Comparison of ENCODE assay signal across 15 cellular contexts in the genomic region with DNA sequence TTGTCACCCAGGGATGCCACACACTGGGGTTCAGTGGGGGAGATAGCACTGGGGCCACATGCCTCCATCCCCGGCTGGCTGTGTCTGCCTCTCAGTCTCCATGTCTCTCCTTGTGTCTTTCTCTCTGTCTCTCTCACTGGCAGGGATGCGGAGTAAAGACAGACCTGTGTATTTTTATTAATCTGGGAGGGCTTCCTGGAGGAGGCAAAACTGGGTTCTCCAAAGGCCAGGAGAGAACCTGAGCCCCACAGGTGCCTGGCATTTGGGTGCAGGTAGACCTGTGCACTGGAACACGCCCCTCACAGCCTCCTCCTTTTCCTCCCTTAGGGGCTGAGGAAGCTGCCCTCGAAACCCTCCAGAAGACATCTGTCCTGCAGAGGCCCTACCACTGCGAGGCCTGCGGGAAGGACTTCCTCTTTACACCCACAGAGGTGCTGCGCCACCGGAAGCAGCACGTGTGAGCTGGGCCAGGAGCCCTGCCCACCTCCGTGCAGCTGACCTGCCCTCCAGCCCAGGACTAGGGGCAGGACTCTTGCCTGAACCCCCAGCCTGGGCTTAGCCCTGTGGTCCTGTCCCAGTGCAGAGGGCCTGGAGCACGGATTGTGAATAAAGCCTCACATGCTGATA. TPM values are rescaled to one million over a fixed set of nuclear protein-coding genes. Genes with fewer than 3 reads are reported as not detected.
DNase-seq lines count a peak whose midpoint lies in the region; ATAC-seq and TF ChIP-seq lines count a peak whose summit lies in the region.
"Had no signal": no experiment of that assay in that cellular context is flagged by ENCODE, and none has a peak within 500 bp of the region (broad histone marks: within the 10 kb centered on the region; RNA-seq: fewer than 3 reads in every experiment).

No MANE protein-coding gene starts in this region.

- no peaks in the 10 kb centered on the region for H3K27me3 ChIP-seq in naive thymus-derived CD4-positive, alpha-beta T cell (ENCODE audit: control insufficient read depth in 2 of 2, insufficient read depth in 2 of 2, low read length in 2 of 2)

- CTCF ChIA-PET in activated CD8-positive, alpha-beta T cell treated with anti-CD3 and anti-CD28 coated beads for 36 hours (lab: Charles Lee) = interaction anchor here (2.3 kb wide), 1 partner anchor 10 kb away, joined by 12 read pairs; no protein-coding TSS in a partner anchor
- CTCF ChIA-PET in naive thymus-derived CD4-positive, alpha-beta T cell (lab: Charles Lee) = interaction anchor here (0.8 kb wide), 1 partner anchor 10 kb away, joined by 4 read pairs; no protein-coding TSS in a partner anchor

- DNase-seq in CD14-positive monocyte (ENCODE audit: low spot score) (peak; percentile 74), GM13976 (ENCODE audit: low spot score) (peak; percentile 61), DMS153 treated with DMSO at 0.1 percent for 48 hours (lab: John Stamatoyannopoulos, UW; ENCODE audit: unreplicated experiment) (no peak), HPDE6-E6E7 (ENCODE audit: extremely low spot score) (no peak), OCI-M2 (lab: John Stamatoyannopoulos, UW; ENCODE audit: unreplicated experiment) (no peak)
- DNase-seq in activated CD8-positive, alpha-beta T cell treated with anti-CD3 and anti-CD28 coated beads for 36 hours = peak; percentile 34
- peak in 1 of 9 donors; percentile 24 for DNase-seq in naive thymus-derived CD4-positive, alpha-beta T cell
- DNase-seq: Calu3; effector CD8-positive, alpha-beta T cell; hippocampal formation; NCI-H1417 had no signal

- peak overlapping the region; percentile 47 for H3K27ac ChIP-seq in naive thymus-derived CD4-positive, alpha-beta T cell (ENCODE audit: low read depth, low read length)

- no peaks in the 10 kb centered on the region for H3K9me3 ChIP-seq in naive thymus-derived CD4-positive, alpha-beta T cell (ENCODE audit: control insufficient read depth in 2 of 3, low read length in 3 of 3)

- in situ Hi-C loops in GM13976 (cut with MboI; ENCODE audit: low sequenced_read_pairs, unreplicated experiment) = loop anchor here (10.0 kb wide), 1 partner anchor 87 kb away; no protein-coding TSS in a partner anchor

- H3K4me3 Mint-ChIP-seq in CD14-positive monocyte = no peak overlapping the region
- no peak overlapping the region for H3K4me3 Mint-ChIP-seq in activated CD8-positive, alpha-beta T cell treated with anti-CD3 and anti-CD28 coated beads for 36 hours
- peak overlapping the region in 2 of 10 donors; percentile 20 to 24 for H3K4me3 Mint-ChIP-seq in naive thymus-derived CD4-positive, alpha-beta T cell
- H3K4me3 Mint-ChIP-seq: activated naive CD8-positive, alpha-beta T cell had no signal

- H3K27ac Mint-ChIP-seq in CD14-positive monocyte = peak overlapping the region; percentile 85 to 99 (median 98)
- peak overlapping the region; percentile 25 for H3K27ac Mint-ChIP-seq in activated CD8-positive, alpha-beta T cell treated with anti-CD3 and anti-CD28 coated beads for 36 hours
- H3K27ac Mint-ChIP-seq in naive thymus-derived CD4-positive, alpha-beta T cell = peak overlapping the region in 8 of 9 donors; percentile 63 to 85 (median 78)
- H3K27ac Mint-ChIP-seq: activated naive CD8-positive, alpha-beta T cell had no signal

- H3K36me3 Mint-ChIP-seq in CD14-positive monocyte = peaks cover 48 to 59% of the 10 kb centered on the region in 2 donors
- peaks cover 21% of the 10 kb centered on the region for H3K36me3 Mint-ChIP-seq in activated CD8-positive, alpha-beta T cell treated with anti-CD3 and anti-CD28 coated beads for 36 hours (ENCODE audit: low read depth)
- peaks cover 5 to 22% (median 11%) of the 10 kb centered on the region in 5 donors for H3K36me3 Mint-ChIP-seq in naive thymus-derived CD4-positive, alpha-beta T cell
- H3K36me3 Mint-ChIP-seq: activated naive CD8-positive, alpha-beta T cell had no signal

- ATAC-seq in activated CD8-positive, alpha-beta T cell treated with anti-CD3 and anti-CD28 coated beads for 36 hours = peak; percentile 52
- peak; percentile 71 for ATAC-seq in naive thymus-derived CD4-positive, alpha-beta T cell
- no peak for ATAC-seq in HG02678 (IDR thresholded peaks at IDR 0.05; ENCODE audit: unreplicated experiment)

- H3K4me1 Mint-ChIP-seq in CD14-positive monocyte = peaks cover 50% of the 10 kb centered on the region
- peaks cover 26% of the 10 kb centered on the region for H3K4me1 Mint-ChIP-seq in activated CD8-positive, alpha-beta T cell treated with anti-CD3 and anti-CD28 coated beads for 36 hours (ENCODE audit: low read depth)
- peaks cover 13 to 20% (median 17%) of the 10 kb centered on the region in 7 donors for H3K4me1 Mint-ChIP-seq in naive thymus-derived CD4-positive, alpha-beta T cell

- intact Hi-C loops in CD14-positive monocyte (cut with micrococcal nuclease) = no loop called here
- intact Hi-C loops in activated CD8-positive, alpha-beta T cell treated with anti-CD3 and anti-CD28 coated beads for 36 hours (cut with micrococcal nuclease) = no loop called here
- intact Hi-C loops in naive thymus-derived CD4-positive, alpha-beta T cell (cut with micrococcal nuclease) = no loop called here

- peaks cover 0 to 52% (median 6%) of the 10 kb centered on the region in 3 experiments for H3K36me3 ChIP-seq in naive thymus-derived CD4-positive, alpha-beta T cell (ENCODE audit: control insufficient read depth in 2 of 3, insufficient read depth in 3 of 3, low read length in 3 of 3)

- H3K4me1 ChIP-seq in naive thymus-derived CD4-positive, alpha-beta T cell (ENCODE audit: control insufficient read depth in 2 of 2, insufficient read depth in 2 of 2, low read length in 2 of 2) = peaks cover 9 to 19% of the 10 kb centered on the region in 2 donors

- H3K27me3 Mint-ChIP-seq in CD14-positive monocyte (ENCODE audit: low read depth in 3 of 3) = peaks cover 1 to 4% (median 2%) of the 10 kb centered on the region in 3 donors
- no peaks in the 10 kb centered on the region for H3K27me3 Mint-ChIP-seq in activated CD8-positive, alpha-beta T cell treated with anti-CD3 and anti-CD28 coated beads for 36 hours
- no peaks in the 10 kb centered on the region for H3K27me3 Mint-ChIP-seq in naive thymus-derived CD4-positive, alpha-beta T cell
- H3K27me3 Mint-ChIP-seq: activated naive CD8-positive, alpha-beta T cell had no signal

- POLR2A ChIA-PET in activated CD8-positive, alpha-beta T cell treated with anti-CD3 and anti-CD28 coated beads for 36 hours (lab: Charles Lee) = no interaction called here
- POLR2A ChIA-PET in naive thymus-derived CD4-positive, alpha-beta T cell (lab: Charles Lee) = no interaction called here

- H3K9me3 Mint-ChIP-seq in CD14-positive monocyte = peaks cover 0 to 3% (median 0%) of the 10 kb centered on the region in 7 donors
- no peaks in the 10 kb centered on the region for H3K9me3 Mint-ChIP-seq in activated CD8-positive, alpha-beta T cell treated with anti-CD3 and anti-CD28 coated beads for 36 hours
- H3K9me3 Mint-ChIP-seq in naive thymus-derived CD4-positive, alpha-beta T cell = no peaks in the 10 kb centered on the region

- H3K4me3 ChIP-seq in naive thymus-derived CD4-positive, alpha-beta T cell (ENCODE audit: low read length) = no peak overlapping the region
- H3K4me3 ChIP-seq: skin epidermis had no signal

- TF ChIP-seq CTCF in CD14-positive monocyte (IDR thresholded peaks at IDR 0.05) = no peak
- no peak for TF ChIP-seq CTCF in GM13976 (IDR thresholded peaks at IDR 0.05; ENCODE audit: borderline replicate concordance, control extremely low read depth, extremely low read depth, insufficient read depth, missing control alignments)
- TF ChIP-seq CTCF in activated CD8-positive, alpha-beta T cell treated with anti-CD3 and anti-CD28 coated beads for 36 hours (IDR thresholded peaks at IDR 0.05) = no peak

RNA-seq across cellular contexts. Expression of gene DHX34, which starts 32.7 kb away (rescaled TPM):
- 1 to 10 TPM; 3.4 to 3.8 TPM for polyA plus RNA-seq in CD14-positive monocyte
- total RNA-seq in activated CD8-positive, alpha-beta T cell treated with anti-CD3 and anti-CD28 coated beads for 36 hours = 10 to 100 TPM; 14.2 to 14.9 TPM
- 10 to 100 TPM; 15.6 to 31.6 (median 29.5) TPM for total RNA-seq in naive thymus-derived CD4-positive, alpha-beta T cell
- polyA plus RNA-seq in naive thymus-derived CD4-positive, alpha-beta T cell = 10 to 100 TPM in 1 of 2 donors, 1 to 10 TPM in 1; 3.7 to 14.2 TPM

RNA-seq across cellular contexts. Expression of gene MEIS3, which starts 37.6 kb away (rescaled TPM):
- polyA plus RNA-seq in CD14-positive monocyte = not detected
- total RNA-seq in activated CD8-positive, alpha-beta T cell treated with anti-CD3 and anti-CD28 coated beads for 36 hours = not detected
- total RNA-seq in naive thymus-derived CD4-positive, alpha-beta T cell = under 1 TPM in 1 of 5 experiments, not detected in 4; 0.17 TPM
- not detected for polyA plus RNA-seq in naive thymus-derived CD4-positive, alpha-beta T cell
- total RNA-seq: mononuclear cell had no signal

RNA-seq across cellular contexts. Expression of gene C5AR2, which starts 49.8 kb away (rescaled TPM):
- 1 to 10 TPM; 2.4 to 4.3 TPM for polyA plus RNA-seq in CD14-positive monocyte
- under 1 TPM in 1 of 2 experiments, not detected in 1; 0.18 TPM for total RNA-seq in activated CD8-positive, alpha-beta T cell treated with anti-CD3 and anti-CD28 coated beads for 36 hours
- 10 to 100 TPM in 1 of 5 experiments, 1 to 10 TPM in 1, under 1 TPM in 3; 0.14 to 16.8 (median 0.34) TPM for total RNA-seq in naive thymus-derived CD4-positive, alpha-beta T cell
- not detected for polyA plus RNA-seq in naive thymus-derived CD4-positive, alpha-beta T cell

Comparison
In these comparisons a context has a peak if more than half of its experiments do, and no peak if none do; other contexts are left out.
1. DNase-seq: peak in CD14-positive monocyte (single experiment), GM13976 (single experiment) and activated CD8-positive, alpha-beta T cell treated with anti-CD3 and anti-CD28 coated beads for 36 hours (single experiment); none in DMS153 treated with DMSO at 0.1 percent for 48 hours (single experiment), HPDE6-E6E7 (single experiment) and OCI-M2 (single experiment).
2. H3K27ac Mint-ChIP-seq: peak in every context shown above with its lines; median percentile 98 in CD14-positive monocyte; 78 in naive thymus-derived CD4-positive, alpha-beta T cell; 25 in activated CD8-positive, alpha-beta T cell treated with anti-CD3 and anti-CD28 coated beads for 36 hours.